In the genomic region with DNA sequence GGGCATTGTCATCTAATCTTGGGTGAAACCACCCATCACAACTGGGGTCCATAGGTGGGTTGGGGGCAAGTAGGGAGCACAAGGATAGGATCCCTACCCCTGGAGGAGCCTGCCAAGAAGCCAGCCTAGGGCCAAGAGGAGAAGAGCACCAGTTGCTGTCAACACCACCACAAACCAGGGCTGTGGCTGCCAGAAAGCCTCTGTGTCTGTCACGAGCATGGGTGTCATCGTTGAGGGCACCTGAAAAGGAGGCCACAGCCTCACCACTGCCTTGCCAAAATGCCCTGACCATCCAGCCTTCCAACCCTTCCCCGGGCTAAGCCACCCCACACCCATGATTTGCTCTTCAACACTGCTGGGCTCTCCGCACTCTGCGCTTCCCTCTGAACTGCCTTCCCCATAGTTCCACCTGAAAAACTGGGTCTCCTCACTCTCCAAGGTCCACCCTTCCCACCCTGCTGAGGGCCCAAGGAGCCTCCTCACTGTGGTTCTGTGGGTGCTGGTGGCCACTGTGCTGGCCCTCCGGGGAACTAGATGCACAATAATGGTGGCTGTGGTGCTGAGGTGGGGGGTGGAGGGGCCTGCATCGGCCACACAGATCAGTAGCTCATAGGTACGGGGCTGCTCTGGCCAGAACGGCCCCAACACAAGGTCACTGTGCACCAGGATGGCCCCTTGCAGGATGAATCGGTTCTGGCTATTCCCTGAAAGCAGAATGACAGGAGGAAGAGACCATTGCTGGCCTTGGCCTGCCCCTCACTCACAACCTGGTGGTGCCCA, we compare ENCODE assay signal across 21 cellular contexts. TPM values are rescaled to one million over a fixed set of nuclear protein-coding genes. Genes with fewer than 3 reads are reported as not detected.
DNase-seq lines count a peak whose midpoint lies in the region; ATAC-seq, FAIRE-seq and TF ChIP-seq lines count a peak whose summit lies in the region.
"Had no signal": no experiment of that assay in that cellular context is flagged by ENCODE, and none has a peak within 500 bp of the region (broad histone marks: within the 10 kb centered on the region; RNA-seq: fewer than 3 reads in every experiment).

No MANE protein-coding gene starts in this region.

- H3K23me2 ChIP-seq in H1 (ENCODE audit: low read depth, low read length), result no peaks in the 10 kb centered on the region

- H2BK15ac ChIP-seq in H1 (ENCODE audit: low read length), result no peak overlapping the region

- no peak overlapping the region for H4K5ac ChIP-seq in H1 (ENCODE audit: insufficient read length, low read depth, low read length)

- H2BK20ac ChIP-seq in H1 (ENCODE audit: low read length), result no peak overlapping the region

- 91% methylated on average over 9 of the region's 10 CpGs; no CpG with 5 or more reads in 1 of the 2 experiments for WGBS in H1 (ENCODE audit: extremely low coverage in 1 of 2, insufficient coverage in 1 of 2, insufficient read length in 1 of 2, insufficient replicate concordance in 2 of 2, low coverage in 1 of 2, low lambda C conversion rate in 2 of 2, missing lambda C conversion rate in 1 of 2), 2 experiments

- CTCF ChIA-PET in H1 (lab: Charles Lee; ENCODE audit: partially characterized antibody), result interaction anchor here (0.9 to 1.6 kb wide), 4 partner anchors 11 to 91 kb away, joined by 3 to 4 read pairs (median 4); no protein-coding TSS in a partner anchor

- TF ChIP-seq CTCF in H1 (IDR thresholded peaks at IDR 0.05; ENCODE audit: control extremely low read depth in 1 of 3, insufficient read depth in 1 of 3, low read depth in 1 of 3, low read length in 3 of 3), result no peak

- no peak overlapping the region for H3K9ac ChIP-seq in H1 (replicated peaks in 1 of 4; ENCODE audit: extremely low read depth in 1 of 4, low read depth in 3 of 4, low read length in 3 of 4)

- POLR2A ChIA-PET in H1 (lab: Charles Lee; ENCODE audit: partially characterized antibody), result interaction anchor here (0.6 kb wide), 1 partner anchor 15 kb away, joined by 4 read pairs; no protein-coding TSS in a partner anchor

- peak overlapping the region; percentile 57; the same call in 1 of the 2 replicates for H4K8ac ChIP-seq in H1 (ENCODE audit: extremely low read depth, insufficient read depth, low read length)

- no peak overlapping the region for H3K27ac ChIP-seq in H1 (ENCODE audit: low read depth, low read length)

- H3K23ac ChIP-seq in H1 (ENCODE audit: insufficient read length), result no peak overlapping the region

- TF ChIP-seq EP300 in H1 (IDR thresholded peaks at IDR 0.05; ENCODE audit: borderline replicate concordance in 1 of 2, low read depth in 2 of 2, low read length in 2 of 2), result no peak

- H2AK5ac ChIP-seq in H1 (ENCODE audit: low read depth, low read length), result no peak overlapping the region

- no peaks in the 10 kb centered on the region for H3K36me3 ChIP-seq in H1 (ENCODE audit: control insufficient read depth in 2 of 4, insufficient read depth in 4 of 4, low read length in 3 of 4)

- ATAC-seq in sciatic nerve (no peak), GM19395 (IDR thresholded peaks at IDR 0.05; ENCODE audit: unreplicated experiment) (no peak)
- ATAC-seq: Panc1 had no signal

- H3K4ac ChIP-seq in H1 (replicated peaks; ENCODE audit: insufficient read length, low read depth, low read length), result no peak overlapping the region

- H4K91ac ChIP-seq in H1 (replicated peaks; ENCODE audit: insufficient read length, low read length), result no peak overlapping the region

- no peak overlapping the region for H2BK5ac ChIP-seq in H1 (ENCODE audit: low read depth, low read length)

- FAIRE-seq in GM12892 (lab: Jason Lieb, UNC) (no peak), H1 (lab: Jason Lieb, UNC) (no peak)

- TF ChIP-seq POLR2A in GM12892 (IDR thresholded peaks at IDR 0.05; ENCODE audit: low read depth, low read length) (no peak), H1 (IDR thresholded peaks at IDR 0.05; ENCODE audit: control extremely low read depth in 1 of 2, low read depth in 2 of 2, low read length in 2 of 2) (no peak)

- H3K56ac ChIP-seq in H1 (replicated peaks; ENCODE audit: insufficient read length, low read depth, low read length), result no peak overlapping the region

- H3K18ac ChIP-seq in H1 (ENCODE audit: extremely low read depth, low read length), result no peak overlapping the region

- no peak overlapping the region for H3K14ac ChIP-seq in H1 (ENCODE audit: insufficient read length)

- no peak for TF ChIP-seq RAD21 in H1 (IDR thresholded peaks at IDR 0.05 in 1 of 2, conservative IDR thresholded peaks at IDR 0.05 in 1 of 2; ENCODE audit: low read depth in 2 of 2, low read length in 2 of 2)

- H3K4me1 ChIP-seq in H1 (replicated peaks in 1 of 4; ENCODE audit: control insufficient read depth in 3 of 4, insufficient read depth in 4 of 4, low read length in 3 of 4), result no peaks in the 10 kb centered on the region

- H3K79me2 ChIP-seq in H1 (ENCODE audit: control insufficient read depth in 1 of 2, insufficient read depth in 2 of 2, low read length in 2 of 2), result no peaks in the 10 kb centered on the region

- no peak overlapping the region for H2BK120ac ChIP-seq in H1 (replicated peaks; ENCODE audit: low read depth, low read length)

- H3K4me2 ChIP-seq in H1 (ENCODE audit: insufficient read depth in 1 of 2, low read depth in 2 of 2, low read length in 2 of 2), result no peak overlapping the region

- H2BK12ac ChIP-seq in H1 (ENCODE audit: low read depth, low read length), result no peak overlapping the region

- no peaks in the 10 kb centered on the region for H3K9me3 ChIP-seq in H1 (ENCODE audit: insufficient read depth in 2 of 2, low read depth in 1 of 2, low read length in 1 of 2)

- H4K20me1 ChIP-seq in H1 (replicated peaks in 1 of 2; ENCODE audit: control insufficient read depth in 1 of 2, insufficient read depth in 2 of 2, low read length in 2 of 2), result peaks cover 0 to 2% of the 10 kb centered on the region in 2 experiments

- intact Hi-C loops in sciatic nerve (cut with DNase I), result no loop called here

- no peak overlapping the region for H2AFZ ChIP-seq in H1 (ENCODE audit: low read length)

- no peaks in the 10 kb centered on the region for H3K79me1 ChIP-seq in H1 (ENCODE audit: low read depth, low read length)

- no peak overlapping the region for H3K4me3 ChIP-seq in H1 (ENCODE audit: extremely low read depth in 1 of 4, insufficient read depth in 2 of 4, low read depth in 3 of 4, low read length in 4 of 4)

- no peaks in the 10 kb centered on the region; a peak in 1 of 7 replicates for H3K27me3 ChIP-seq in H1 (replicated peaks in 1 of 4; ENCODE audit: control insufficient read depth in 3 of 4, extremely low read depth in 1 of 4, insufficient read depth in 3 of 4, low read length in 3 of 4)

- DNase-seq in AG20443 (ENCODE audit: low spot score), result peak; percentile 1
- DNase-seq in GM12892 (ENCODE audit: insufficient read length), result peak; percentile 6
- no peak for DNase-seq in H1 (ENCODE audit: low read depth in 1 of 2, low spot score in 2 of 2)
- peak; percentile 41 for DNase-seq in sciatic nerve (ENCODE audit: low spot score)
- no peak for DNase-seq in globus pallidus (ENCODE audit: low spot score)
- no peak for DNase-seq in GM19240 (ENCODE audit: insufficient read length, low spot score)
- DNase-seq: CD4-positive, CD25-positive, alpha-beta regulatory T cell; DMS 273 treated with DMSO at 0.1 percent for 48 hours; DMS79 treated with DMSO at 0.1 percent for 48 hours; Kasumi-1; NCI-H1417; NCI-H1694 treated with DMSO at 0.1 percent for 48 hours; NCI-H2081 treated with DMSO at 0.1 percent for 48 hours; NCI-H2171 treated with DMSO at 0.1 percent for 48 hours; NCI-H524 treated with DMSO at 0.1 percent for 48 hours; NCI-H82 had no signal

RNA-seq across cellular contexts. Expression of a gene that starts 6.2 kb away (rescaled TPM):
- 8.6 TPM for polyA plus RNA-seq in GM12892 (2012; ENCODE audit: missing spikeins)
- 35.2 and 36.3 TPM in 2 replicates for total RNA-seq in H1 (2021; fragmentation: NEBNext Ultra II Directional; extraction: Animal tissue kit (Norgen Biotek cat#: 25700))
- 31.5 and 43.9 TPM in 2 replicates for polyA plus RNA-seq in H1 (2011; rRNA removed)
- 35.7 TPM for polyA plus RNA-seq in H1 (2011; cell fraction: cytosol; rRNA removed)
- polyA plus RNA-seq in H1 (2011; cell fraction: nucleus; rRNA removed), result 57.3 TPM
- polyA plus RNA-seq in H1 (2012, experiment 1 of 2), result 24.6 to 29.9 TPM (median 26.4 TPM) in 4 replicates
- 31.3 TPM for polyA plus RNA-seq in H1 (2012, experiment 2 of 2)
- 15.2 TPM for polyA plus RNA-seq in H1 (2013, experiment 1 of 2)
- polyA plus RNA-seq in H1 (2013, experiment 2 of 2), result 15.8 TPM
- 93.9 and 111 TPM in 2 replicates for polyA minus RNA-seq in H1 (2011; rRNA and poly(A)+ RNA removed)
- polyA minus RNA-seq in H1 (2011; cell fraction: cytosol; rRNA and poly(A)+ RNA removed), result 35.8 TPM
- 20.8 TPM for polyA minus RNA-seq in H1 (2011; cell fraction: nucleus; rRNA and poly(A)+ RNA removed)
- total RNA-seq in sciatic nerve, result 47.6 TPM

RNA-seq across cellular contexts. Expression of a gene that starts 7.1 kb away (rescaled TPM):
- not detected for polyA plus RNA-seq in GM12892 (2012; ENCODE audit: missing spikeins)
- 0.50 and 0.54 TPM in 2 replicates for total RNA-seq in H1 (2021; fragmentation: NEBNext Ultra II Directional; extraction: Animal tissue kit (Norgen Biotek cat#: 25700))
- polyA plus RNA-seq in H1 (2011; rRNA removed), result 0.60 and 0.96 TPM in 2 replicates
- polyA plus RNA-seq in H1 (2011; cell fraction: cytosol; rRNA removed), result 0.89 TPM
- 6.2 TPM for polyA plus RNA-seq in H1 (2011; cell fraction: nucleus; rRNA removed)
- 0.38 to 0.50 TPM (median 0.42 TPM) in 4 replicates for polyA plus RNA-seq in H1 (2012, experiment 1 of 2)
- polyA plus RNA-seq in H1 (2012, experiment 2 of 2), result not detected
- 0.18 TPM for polyA plus RNA-seq in H1 (2013, experiment 1 of 2)
- polyA plus RNA-seq in H1 (2013, experiment 2 of 2), result 0.17 TPM
- 0.66 and 0.71 TPM in 2 replicates for polyA minus RNA-seq in H1 (2011; rRNA and poly(A)+ RNA removed)
- polyA minus RNA-seq in H1 (2011; cell fraction: cytosol; rRNA and poly(A)+ RNA removed), result not detected
- polyA minus RNA-seq in H1 (2011; cell fraction: nucleus; rRNA and poly(A)+ RNA removed), result 1.00 TPM
- 1.6 TPM for total RNA-seq in sciatic nerve
- total RNA-seq: A673, H4 had no signal
- polyA plus RNA-seq: BJ; CD4-positive, CD25-positive, alpha-beta regulatory T cell had no signal

RNA-seq across cellular contexts. Expression of a gene that starts 10.5 kb away (rescaled TPM):
- 2.9 TPM for polyA plus RNA-seq in GM12892 (2012; ENCODE audit: missing spikeins)
- total RNA-seq in H1 (2021; fragmentation: NEBNext Ultra II Directional; extraction: Animal tissue kit (Norgen Biotek cat#: 25700)), result 1.3 and 1.8 TPM in 2 replicates
- 4.7 and 4.8 TPM in 2 replicates for polyA plus RNA-seq in H1 (2011; rRNA removed)
- 3.4 TPM for polyA plus RNA-seq in H1 (2011; cell fraction: cytosol; rRNA removed)
- 4.0 TPM for polyA plus RNA-seq in H1 (2011; cell fraction: nucleus; rRNA removed)
- polyA plus RNA-seq in H1 (2012, experiment 1 of 2), result 0.70 to 2.1 TPM (median 1.8 TPM) in 4 replicates
- 1.6 TPM for polyA plus RNA-seq in H1 (2012, experiment 2 of 2)
- 1.7 TPM for polyA plus RNA-seq in H1 (2013, experiment 1 of 2)
- polyA plus RNA-seq in H1 (2013, experiment 2 of 2), result 1.7 TPM
- 1.6 and 2.1 TPM in 2 replicates for polyA minus RNA-seq in H1 (2011; rRNA and poly(A)+ RNA removed)
- polyA minus RNA-seq in H1 (2011; cell fraction: cytosol; rRNA and poly(A)+ RNA removed), result 1.1 TPM
- 3.2 TPM for polyA minus RNA-seq in H1 (2011; cell fraction: nucleus; rRNA and poly(A)+ RNA removed)
- total RNA-seq in sciatic nerve, result 7.3 TPM

RNA-seq across cellular contexts. Expression of a gene that starts 21.2 kb away (rescaled TPM):
- 76.7 TPM for polyA plus RNA-seq in GM12892 (2012; ENCODE audit: missing spikeins)
- 0.34 and 1.9 TPM in 2 replicates for total RNA-seq in H1 (2021; fragmentation: NEBNext Ultra II Directional; extraction: Animal tissue kit (Norgen Biotek cat#: 25700))
- polyA plus RNA-seq in H1 (2011; rRNA removed), result 0.65 and 1.8 TPM in 2 replicates
- 1.6 TPM for polyA plus RNA-seq in H1 (2011; cell fraction: cytosol; rRNA removed)
- polyA plus RNA-seq in H1 (2011; cell fraction: nucleus; rRNA removed), result 8.9 TPM
- 0.66 to 1.4 TPM (median 0.97 TPM) in 4 replicates for polyA plus RNA-seq in H1 (2012, experiment 1 of 2)
- 0.46 TPM for polyA plus RNA-seq in H1 (2012, experiment 2 of 2)
- 0.26 TPM for polyA plus RNA-seq in H1 (2013, experiment 1 of 2)
- 0.22 TPM for polyA plus RNA-seq in H1 (2013, experiment 2 of 2)
- 1.3 TPM in 1 of 2 replicates, not detected in the other for polyA minus RNA-seq in H1 (2011; rRNA and poly(A)+ RNA removed)
- not detected for polyA minus RNA-seq in H1 (2011; cell fraction: cytosol; rRNA and poly(A)+ RNA removed)
- polyA minus RNA-seq in H1 (2011; cell fraction: nucleus; rRNA and poly(A)+ RNA removed), result 2.8 TPM
- total RNA-seq in sciatic nerve, result 73.9 TPM

Comparison
In these comparisons a context has a peak if more than half of its experiments do, and no peak if none do; other contexts are left out.
1. DNase-seq: peak in AG20443 (single experiment), GM12892 (single experiment) and sciatic nerve (single experiment); none in H1 (0 of 2), globus pallidus (single experiment) and GM19240 (single experiment).